Comparison of ENCODE assay signal across 1 cellular context in the genomic region with DNA sequence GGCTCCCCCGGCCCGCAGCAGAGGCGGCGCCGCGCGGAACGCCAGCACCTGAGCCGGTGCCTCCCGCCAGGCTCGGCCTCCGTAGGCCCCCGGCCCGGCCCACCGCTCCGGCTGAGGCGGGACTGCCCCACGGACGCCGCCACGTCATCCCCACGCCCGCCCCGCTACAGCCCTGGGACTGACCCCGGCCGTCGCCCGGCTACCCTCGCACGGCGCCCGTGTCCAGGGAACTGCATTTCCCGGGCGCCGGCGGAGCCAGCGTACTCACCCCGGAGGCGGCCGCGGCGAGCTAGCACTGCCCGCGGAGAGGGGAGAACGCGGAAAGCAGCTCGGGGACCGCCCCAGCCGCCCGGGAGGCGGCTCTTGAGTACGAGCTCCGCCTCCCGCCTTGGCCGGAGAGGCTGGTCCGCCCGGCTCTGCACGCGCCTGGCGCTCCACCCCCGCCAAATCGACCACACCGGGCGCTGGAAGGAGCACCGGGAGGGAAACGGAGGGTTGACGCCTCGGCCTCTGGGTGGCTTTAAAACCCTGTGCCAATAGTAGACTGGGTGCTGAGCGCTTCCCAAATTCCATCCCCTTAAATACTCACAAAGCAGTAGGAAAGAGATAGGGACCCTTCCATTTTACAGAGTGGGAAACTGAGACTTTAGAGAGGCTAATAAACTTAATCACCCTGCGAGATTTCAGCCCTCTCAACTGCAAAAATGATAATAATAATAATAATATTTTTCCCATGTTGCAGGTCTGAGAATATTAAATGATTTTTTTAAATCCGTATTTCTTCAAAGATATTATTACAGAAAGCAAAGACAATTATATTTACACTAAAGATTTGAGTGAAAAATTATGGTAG.
TF ChIP-seq lines count a peak whose summit lies in the region.

A gene with protein sequence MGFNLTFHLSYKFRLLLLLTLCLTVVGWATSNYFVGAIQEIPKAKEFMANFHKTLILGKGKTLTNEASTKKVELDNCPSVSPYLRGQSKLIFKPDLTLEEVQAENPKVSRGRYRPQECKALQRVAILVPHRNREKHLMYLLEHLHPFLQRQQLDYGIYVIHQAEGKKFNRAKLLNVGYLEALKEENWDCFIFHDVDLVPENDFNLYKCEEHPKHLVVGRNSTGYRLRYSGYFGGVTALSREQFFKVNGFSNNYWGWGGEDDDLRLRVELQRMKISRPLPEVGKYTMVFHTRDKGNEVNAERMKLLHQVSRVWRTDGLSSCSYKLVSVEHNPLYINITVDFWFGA (minus strand): TSS at position 297 of the 853 bp plus-strand sequence. CDS start 10,779 bp downstream, outside the sequence.

TF ChIP-seq in H1, 55 proteins besides CTCF, POLR2A, EP300 and RAD21:
- TF ChIP-seq TBP (IDR thresholded peaks at IDR 0.05; ENCODE audit: low read depth, low read length) (peak; percentile 86), SRF (IDR thresholded peaks at IDR 0.05; ENCODE audit: low read depth, low read length) (no peak), KDM5A (IDR thresholded peaks at IDR 0.05; ENCODE audit: low read length) (no peak), SUZ12 (IDR thresholded peaks at IDR 0.05; ENCODE audit: low read length) (no peak), ASH2L (IDR thresholded peaks at IDR 0.05; ENCODE audit: low read length) (peak; percentile 89), KDM4A (IDR thresholded peaks at IDR 0.05; ENCODE audit: low read depth, low read length, severe bottlenecking) (peak; percentile 55), TAF7 (optimal IDR thresholded peaks at IDR 0.05; ENCODE audit: borderline replicate concordance, low read depth, low read length) (peak; percentile 95), CHD2 (IDR thresholded peaks at IDR 0.05; ENCODE audit: low read length) (no peak), JUND (IDR thresholded peaks at IDR 0.05; ENCODE audit: low read length) (no peak), BCL11A (IDR thresholded peaks at IDR 0.05; ENCODE audit: low read depth in 2 of 2, low read length in 2 of 2) (no peak), SIN3A (conservative IDR thresholded peaks at IDR 0.05 in 1 of 2, IDR thresholded peaks at IDR 0.05 in 1 of 2; ENCODE audit: low read depth in 1 of 2, low read length in 2 of 2) (0 out of 4 replicates have a peak, but pooled peaks of 1 of the 2 experiments have one; percentile 42), POLR2AphosphoS5 (IDR thresholded peaks at IDR 0.05; ENCODE audit: low read depth, low read length) (peak; percentile 37; the same call in 1 of the 2 replicates), KDM1A (IDR thresholded peaks at IDR 0.05; ENCODE audit: borderline replicate concordance, low read length) (no peak), RNF2 (IDR thresholded peaks at IDR 0.05; ENCODE audit: borderline replicate concordance, low read depth, low read length, missing control alignments, poor library complexity, severe bottlenecking) (no peak), TCF12 (IDR thresholded peaks at IDR 0.05; ENCODE audit: low read depth, low read length) (no peak), CREB1 (IDR thresholded peaks at IDR 0.05) (no peak), TAF1 (IDR thresholded peaks at IDR 0.05; ENCODE audit: low read depth, low read length) (peak; percentile 95), SP1 (IDR thresholded peaks at IDR 0.05; ENCODE audit: low read depth, low read length) (no peak), TEAD4 (IDR thresholded peaks at IDR 0.05; ENCODE audit: low read depth, low read length) (no peak), EZH2 (IDR thresholded peaks at IDR 0.05; ENCODE audit: low read depth, low read length, severe bottlenecking) (no peak), SIX5 (IDR thresholded peaks at IDR 0.05; ENCODE audit: low read depth, low read length) (no peak), GABPA (IDR thresholded peaks at IDR 0.05; ENCODE audit: borderline replicate concordance, insufficient read depth, low read length) (no peak), SP4 (IDR thresholded peaks at IDR 0.05; ENCODE audit: low read length) (no peak), HDAC6 (IDR thresholded peaks at IDR 0.05; ENCODE audit: low read depth, low read length) (no peak), ZNF274 (IDR thresholded peaks at IDR 0.05; ENCODE audit: borderline replicate concordance, extremely low read depth, low read length) (no peak), CTBP2 (IDR thresholded peaks at IDR 0.05; ENCODE audit: borderline replicate concordance, insufficient read depth, insufficient read length, low read length) (no peak), HDAC2 (IDR thresholded peaks at IDR 0.05; ENCODE audit: borderline replicate concordance in 1 of 2, low read depth in 2 of 2, low read length in 2 of 2) (no peak; a peak in 1 of 4 replicates), RBBP5 (IDR thresholded peaks at IDR 0.05; ENCODE audit: borderline replicate concordance, low read depth, low read length) (peak; percentile 81; the same call in 1 of the 2 replicates), CEBPB (IDR thresholded peaks at IDR 0.05; ENCODE audit: low read depth, low read length) (no peak), JUN (IDR thresholded peaks at IDR 0.05; ENCODE audit: low read depth, low read length) (no peak), BRCA1 (IDR thresholded peaks at IDR 0.05; ENCODE audit: low read depth, low read length) (no peak), POU5F1 (IDR thresholded peaks at IDR 0.05; ENCODE audit: low read depth, low read length) (no peak), EGR1 (IDR thresholded peaks at IDR 0.05; ENCODE audit: borderline replicate concordance, low read depth, low read length) (no peak), NRF1 (IDR thresholded peaks at IDR 0.05; ENCODE audit: low read depth, low read length) (no peak), SP2 (IDR thresholded peaks at IDR 0.05; ENCODE audit: low read length) (no peak), YY1 (IDR thresholded peaks at IDR 0.05; ENCODE audit: low read depth, low read length) (0 out of 2 replicates have a peak, but pooled peaks have one; percentile 10), BACH1 (IDR thresholded peaks at IDR 0.05; ENCODE audit: low read length) (peak; percentile 45; the same call in 1 of the 2 replicates), CBX5 (IDR thresholded peaks at IDR 0.05; ENCODE audit: low read depth, low read length) (no peak), PHF8 (conservative IDR thresholded peaks at IDR 0.05; ENCODE audit: low read depth, low read length) (peak; percentile 84), GTF2F1 (IDR thresholded peaks at IDR 0.05; ENCODE audit: borderline replicate concordance, low read depth, low read length) (peak; percentile 38; the same call in 1 of the 2 replicates), FOSL1 (IDR thresholded peaks at IDR 0.05; ENCODE audit: insufficient read depth, low read depth, low read length) (no peak), MAFK (IDR thresholded peaks at IDR 0.05; ENCODE audit: low read depth, low read length) (no peak), NANOG (IDR thresholded peaks at IDR 0.05; ENCODE audit: insufficient read depth, low read depth, low read length, poor library complexity, severe bottlenecking) (no peak), RFX5 (IDR thresholded peaks at IDR 0.05; ENCODE audit: borderline replicate concordance, low read depth, low read length) (no peak), SIRT6 (IDR thresholded peaks at IDR 0.05; ENCODE audit: low read length) (no peak)
- TF ChIP-seq, protein P1, sequence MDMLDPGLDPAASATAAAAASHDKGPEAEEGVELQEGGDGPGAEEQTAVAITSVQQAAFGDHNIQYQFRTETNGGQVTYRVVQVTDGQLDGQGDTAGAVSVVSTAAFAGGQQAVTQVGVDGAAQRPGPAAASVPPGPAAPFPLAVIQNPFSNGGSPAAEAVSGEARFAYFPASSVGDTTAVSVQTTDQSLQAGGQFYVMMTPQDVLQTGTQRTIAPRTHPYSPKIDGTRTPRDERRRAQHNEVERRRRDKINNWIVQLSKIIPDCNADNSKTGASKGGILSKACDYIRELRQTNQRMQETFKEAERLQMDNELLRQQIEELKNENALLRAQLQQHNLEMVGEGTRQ (IDR thresholded peaks at IDR 0.05; ENCODE audit: low read length), result no peak
- TF ChIP-seq, protein P2, sequence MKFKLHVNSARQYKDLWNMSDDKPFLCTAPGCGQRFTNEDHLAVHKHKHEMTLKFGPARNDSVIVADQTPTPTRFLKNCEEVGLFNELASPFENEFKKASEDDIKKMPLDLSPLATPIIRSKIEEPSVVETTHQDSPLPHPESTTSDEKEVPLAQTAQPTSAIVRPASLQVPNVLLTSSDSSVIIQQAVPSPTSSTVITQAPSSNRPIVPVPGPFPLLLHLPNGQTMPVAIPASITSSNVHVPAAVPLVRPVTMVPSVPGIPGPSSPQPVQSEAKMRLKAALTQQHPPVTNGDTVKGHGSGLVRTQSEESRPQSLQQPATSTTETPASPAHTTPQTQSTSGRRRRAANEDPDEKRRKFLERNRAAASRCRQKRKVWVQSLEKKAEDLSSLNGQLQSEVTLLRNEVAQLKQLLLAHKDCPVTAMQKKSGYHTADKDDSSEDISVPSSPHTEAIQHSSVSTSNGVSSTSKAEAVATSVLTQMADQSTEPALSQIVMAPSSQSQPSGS (IDR thresholded peaks at IDR 0.05; ENCODE audit: low read length), result no peak
- TF ChIP-seq, protein P3, sequence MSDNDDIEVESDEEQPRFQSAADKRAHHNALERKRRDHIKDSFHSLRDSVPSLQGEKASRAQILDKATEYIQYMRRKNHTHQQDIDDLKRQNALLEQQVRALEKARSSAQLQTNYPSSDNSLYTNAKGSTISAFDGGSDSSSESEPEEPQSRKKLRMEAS (IDR thresholded peaks at IDR 0.05), result peak; percentile 92
- TF ChIP-seq, protein P4, sequence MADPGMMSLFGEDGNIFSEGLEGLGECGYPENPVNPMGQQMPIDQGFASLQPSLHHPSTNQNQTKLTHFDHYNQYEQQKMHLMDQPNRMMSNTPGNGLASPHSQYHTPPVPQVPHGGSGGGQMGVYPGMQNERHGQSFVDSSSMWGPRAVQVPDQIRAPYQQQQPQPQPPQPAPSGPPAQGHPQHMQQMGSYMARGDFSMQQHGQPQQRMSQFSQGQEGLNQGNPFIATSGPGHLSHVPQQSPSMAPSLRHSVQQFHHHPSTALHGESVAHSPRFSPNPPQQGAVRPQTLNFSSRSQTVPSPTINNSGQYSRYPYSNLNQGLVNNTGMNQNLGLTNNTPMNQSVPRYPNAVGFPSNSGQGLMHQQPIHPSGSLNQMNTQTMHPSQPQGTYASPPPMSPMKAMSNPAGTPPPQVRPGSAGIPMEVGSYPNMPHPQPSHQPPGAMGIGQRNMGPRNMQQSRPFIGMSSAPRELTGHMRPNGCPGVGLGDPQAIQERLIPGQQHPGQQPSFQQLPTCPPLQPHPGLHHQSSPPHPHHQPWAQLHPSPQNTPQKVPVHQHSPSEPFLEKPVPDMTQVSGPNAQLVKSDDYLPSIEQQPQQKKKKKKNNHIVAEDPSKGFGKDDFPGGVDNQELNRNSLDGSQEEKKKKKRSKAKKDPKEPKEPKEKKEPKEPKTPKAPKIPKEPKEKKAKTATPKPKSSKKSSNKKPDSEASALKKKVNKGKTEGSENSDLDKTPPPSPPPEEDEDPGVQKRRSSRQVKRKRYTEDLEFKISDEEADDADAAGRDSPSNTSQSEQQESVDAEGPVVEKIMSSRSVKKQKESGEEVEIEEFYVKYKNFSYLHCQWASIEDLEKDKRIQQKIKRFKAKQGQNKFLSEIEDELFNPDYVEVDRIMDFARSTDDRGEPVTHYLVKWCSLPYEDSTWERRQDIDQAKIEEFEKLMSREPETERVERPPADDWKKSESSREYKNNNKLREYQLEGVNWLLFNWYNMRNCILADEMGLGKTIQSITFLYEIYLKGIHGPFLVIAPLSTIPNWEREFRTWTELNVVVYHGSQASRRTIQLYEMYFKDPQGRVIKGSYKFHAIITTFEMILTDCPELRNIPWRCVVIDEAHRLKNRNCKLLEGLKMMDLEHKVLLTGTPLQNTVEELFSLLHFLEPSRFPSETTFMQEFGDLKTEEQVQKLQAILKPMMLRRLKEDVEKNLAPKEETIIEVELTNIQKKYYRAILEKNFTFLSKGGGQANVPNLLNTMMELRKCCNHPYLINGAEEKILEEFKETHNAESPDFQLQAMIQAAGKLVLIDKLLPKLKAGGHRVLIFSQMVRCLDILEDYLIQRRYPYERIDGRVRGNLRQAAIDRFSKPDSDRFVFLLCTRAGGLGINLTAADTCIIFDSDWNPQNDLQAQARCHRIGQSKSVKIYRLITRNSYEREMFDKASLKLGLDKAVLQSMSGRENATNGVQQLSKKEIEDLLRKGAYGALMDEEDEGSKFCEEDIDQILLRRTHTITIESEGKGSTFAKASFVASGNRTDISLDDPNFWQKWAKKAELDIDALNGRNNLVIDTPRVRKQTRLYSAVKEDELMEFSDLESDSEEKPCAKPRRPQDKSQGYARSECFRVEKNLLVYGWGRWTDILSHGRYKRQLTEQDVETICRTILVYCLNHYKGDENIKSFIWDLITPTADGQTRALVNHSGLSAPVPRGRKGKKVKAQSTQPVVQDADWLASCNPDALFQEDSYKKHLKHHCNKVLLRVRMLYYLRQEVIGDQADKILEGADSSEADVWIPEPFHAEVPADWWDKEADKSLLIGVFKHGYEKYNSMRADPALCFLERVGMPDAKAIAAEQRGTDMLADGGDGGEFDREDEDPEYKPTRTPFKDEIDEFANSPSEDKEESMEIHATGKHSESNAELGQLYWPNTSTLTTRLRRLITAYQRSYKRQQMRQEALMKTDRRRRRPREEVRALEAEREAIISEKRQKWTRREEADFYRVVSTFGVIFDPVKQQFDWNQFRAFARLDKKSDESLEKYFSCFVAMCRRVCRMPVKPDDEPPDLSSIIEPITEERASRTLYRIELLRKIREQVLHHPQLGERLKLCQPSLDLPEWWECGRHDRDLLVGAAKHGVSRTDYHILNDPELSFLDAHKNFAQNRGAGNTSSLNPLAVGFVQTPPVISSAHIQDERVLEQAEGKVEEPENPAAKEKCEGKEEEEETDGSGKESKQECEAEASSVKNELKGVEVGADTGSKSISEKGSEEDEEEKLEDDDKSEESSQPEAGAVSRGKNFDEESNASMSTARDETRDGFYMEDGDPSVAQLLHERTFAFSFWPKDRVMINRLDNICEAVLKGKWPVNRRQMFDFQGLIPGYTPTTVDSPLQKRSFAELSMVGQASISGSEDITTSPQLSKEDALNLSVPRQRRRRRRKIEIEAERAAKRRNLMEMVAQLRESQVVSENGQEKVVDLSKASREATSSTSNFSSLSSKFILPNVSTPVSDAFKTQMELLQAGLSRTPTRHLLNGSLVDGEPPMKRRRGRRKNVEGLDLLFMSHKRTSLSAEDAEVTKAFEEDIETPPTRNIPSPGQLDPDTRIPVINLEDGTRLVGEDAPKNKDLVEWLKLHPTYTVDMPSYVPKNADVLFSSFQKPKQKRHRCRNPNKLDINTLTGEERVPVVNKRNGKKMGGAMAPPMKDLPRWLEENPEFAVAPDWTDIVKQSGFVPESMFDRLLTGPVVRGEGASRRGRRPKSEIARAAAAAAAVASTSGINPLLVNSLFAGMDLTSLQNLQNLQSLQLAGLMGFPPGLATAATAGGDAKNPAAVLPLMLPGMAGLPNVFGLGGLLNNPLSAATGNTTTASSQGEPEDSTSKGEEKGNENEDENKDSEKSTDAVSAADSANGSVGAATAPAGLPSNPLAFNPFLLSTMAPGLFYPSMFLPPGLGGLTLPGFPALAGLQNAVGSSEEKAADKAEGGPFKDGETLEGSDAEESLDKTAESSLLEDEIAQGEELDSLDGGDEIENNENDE (IDR thresholded peaks at IDR 0.05; ENCODE audit: insufficient replicate concordance, low read length), result no peak
- TF ChIP-seq, protein P5, sequence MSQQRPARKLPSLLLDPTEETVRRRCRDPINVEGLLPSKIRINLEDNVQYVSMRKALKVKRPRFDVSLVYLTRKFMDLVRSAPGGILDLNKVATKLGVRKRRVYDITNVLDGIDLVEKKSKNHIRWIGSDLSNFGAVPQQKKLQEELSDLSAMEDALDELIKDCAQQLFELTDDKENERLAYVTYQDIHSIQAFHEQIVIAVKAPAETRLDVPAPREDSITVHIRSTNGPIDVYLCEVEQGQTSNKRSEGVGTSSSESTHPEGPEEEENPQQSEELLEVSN (IDR thresholded peaks at IDR 0.05), result peak; percentile 94
